Comparison of ENCODE assay signal across 13 cellular contexts in genomic region chr13:98539655-98540054, GRCh38. TPM values are rescaled to one million over a fixed set of nuclear protein-coding genes. Genes with fewer than 3 reads are reported as not detected.
DNase-seq lines count a peak whose midpoint lies in the region; ATAC-seq and TF ChIP-seq lines count a peak whose summit lies in the region.
"Had no signal": no experiment of that assay in that cellular context is flagged by ENCODE, and none has a peak within 500 bp of the region (broad histone marks: within the 10 kb centered on the region; RNA-seq: fewer than 3 reads in every experiment).

No MANE protein-coding gene starts in this region.

- TF ChIP-seq CTCF in nephron (IDR thresholded peaks at IDR 0.05; ENCODE audit: unreplicated experiment in 3 of 3) (no peak), prostate gland (IDR thresholded peaks at IDR 0.05) (no peak), OCI-LY7 (conservative IDR thresholded peaks at IDR 0.05; ENCODE audit: low read length) (no peak)

- BruUV-seq in OCI-LY7 (replicated peaks; lab: Mats Ljungman, UMichigan): no TSS peak

- intact Hi-C loops in prostate gland (cut with DNase I) (loop anchor here (5.0 kb wide), 1 partner anchor 38 kb away; the partner anchor contains the start of gene STK24), OCI-LY7 (cut with micrococcal nuclease; ENCODE audit: unreplicated experiment) (no loop called here)

- CTCF ChIA-PET in OCI-LY7 (lab: Charles Lee; ENCODE audit: unreplicated experiment): no interaction called here

- H3K4me2 ChIP-seq in OCI-LY7 (ENCODE audit: low read length): no peak overlapping the region

- H3K27me3 Mint-ChIP-seq in activated T-helper 17 cell treated with anti-CD3 and anti-CD28 coated beads, Interleukin-2, amount 50 U/mL, for 72 hours: no peaks in the 10 kb centered on the region
- no peaks in the 10 kb centered on the region for H3K27me3 Mint-ChIP-seq in nephron (ENCODE audit: low read depth)

- no peaks in the 10 kb centered on the region for H3K9me2 ChIP-seq in OCI-LY7 (ENCODE audit: insufficient read depth, low read length)

- H3K27me3 ChIP-seq in prostate gland (replicated peaks; ENCODE audit: insufficient read depth): no peaks in the 10 kb centered on the region
- H3K27me3 ChIP-seq: SJCRH30 had no signal

- H2AFZ ChIP-seq in OCI-LY7 (ENCODE audit: low read length): no peak overlapping the region
- H2AFZ ChIP-seq: parathyroid adenoma had no signal

- H3K27ac ChIP-seq in prostate gland: no peak overlapping the region
- no peak overlapping the region for H3K27ac ChIP-seq in OCI-LY7 (ENCODE audit: low read depth, low read length, poor library complexity, severe bottlenecking)
- H3K27ac ChIP-seq: parathyroid adenoma, SJCRH30, thoracic aorta had no signal

- WGBS in prostate gland: 64% methylated on average over 7 of the region's 7 CpGs

- no peaks in the 10 kb centered on the region for H3K9me3 Mint-ChIP-seq in activated T-helper 17 cell treated with anti-CD3 and anti-CD28 coated beads, Interleukin-2, amount 50 U/mL, for 72 hours
- H3K9me3 Mint-ChIP-seq in nephron: no peaks in the 10 kb centered on the region

- no peaks in the 10 kb centered on the region for H3K9me3 ChIP-seq in prostate gland
- no peaks in the 10 kb centered on the region for H3K9me3 ChIP-seq in OCI-LY7 (ENCODE audit: low read length)
- H3K9me3 ChIP-seq: SJCRH30, thoracic aorta had no signal

- H3K4me3 ChIP-seq in prostate gland (no peak overlapping the region), OCI-LY7 (ENCODE audit: low read depth, low read length, poor library complexity, severe bottlenecking) (no peak overlapping the region)
- H3K4me3 ChIP-seq: SJCRH30, thoracic aorta had no signal

- peaks cover 84% of the 10 kb centered on the region for H3K79me2 ChIP-seq in OCI-LY7 (ENCODE audit: insufficient read depth, low read depth, low read length)

- H4K20me1 ChIP-seq in OCI-LY7 (ENCODE audit: insufficient read depth, low read length): peaks cover 22% of the 10 kb centered on the region

- H3K4me1 ChIP-seq in prostate gland (replicated peaks) (peaks cover 25% of the 10 kb centered on the region), OCI-LY7 (ENCODE audit: insufficient read depth, low read length, poor library complexity, severe bottlenecking) (peaks cover 19% of the 10 kb centered on the region)
- H3K4me1 ChIP-seq: SJCRH30 had no signal

- H3K4me3 Mint-ChIP-seq in activated T-helper 17 cell treated with anti-CD3 and anti-CD28 coated beads, Interleukin-2, amount 50 U/mL, for 72 hours: peak overlapping the region; percentile 89
- H3K4me3 Mint-ChIP-seq in nephron: no peak overlapping the region

- no peak for ATAC-seq in activated T-helper 17 cell treated with anti-CD3 and anti-CD28 coated beads, Interleukin-2, amount 50 U/mL, for 72 hours (replicated peaks)
- ATAC-seq in GM19395 (IDR thresholded peaks at IDR 0.05; ENCODE audit: unreplicated experiment): no peak

- peak overlapping the region; percentile 87 for H3K27ac Mint-ChIP-seq in activated T-helper 17 cell treated with anti-CD3 and anti-CD28 coated beads, Interleukin-2, amount 50 U/mL, for 72 hours
- H3K27ac Mint-ChIP-seq in nephron: peak overlapping the region; percentile 42 to 91 (median 59)

- H3K36me3 ChIP-seq in prostate gland (no peaks in the 10 kb centered on the region), OCI-LY7 (ENCODE audit: insufficient read depth, low read length) (peaks cover 8% of the 10 kb centered on the region; the same call in 1 of the 2 replicates)
- H3K36me3 ChIP-seq: SJCRH30, thoracic aorta had no signal

- peaks cover 73% of the 10 kb centered on the region for H3K4me1 Mint-ChIP-seq in activated T-helper 17 cell treated with anti-CD3 and anti-CD28 coated beads, Interleukin-2, amount 50 U/mL, for 72 hours
- H3K4me1 Mint-ChIP-seq in nephron: peaks cover 88% of the 10 kb centered on the region

- DNase-seq in AG20443 (ENCODE audit: low spot score) (peak; percentile 34), EH (ENCODE audit: low read depth) (peak; percentile 71), prostate gland (ENCODE audit: low spot score) (no peak), anterior cingulate cortex (lab: John Stamatoyannopoulos, UW) (no peak), OCI-LY7 (ENCODE audit: low spot score) (no peak)
- DNase-seq: activated gamma-delta T cell treated with Interleukin-2 at 50 U/mL for 16 hours, NCI-H2081 treated with DMSO at 0.1 percent for 48 hours, SJCRH30 had no signal

- H3K36me3 Mint-ChIP-seq in activated T-helper 17 cell treated with anti-CD3 and anti-CD28 coated beads, Interleukin-2, amount 50 U/mL, for 72 hours (ENCODE audit: low read depth): peaks cover 99% of the 10 kb centered on the region
- H3K36me3 Mint-ChIP-seq in nephron (ENCODE audit: low read depth): peaks cover 12% of the 10 kb centered on the region

- POLR2A ChIA-PET in OCI-LY7 (lab: Charles Lee): interaction anchor here (1.1 kb wide), 1 partner anchor 23 kb away, joined by 3 read pairs; no protein-coding TSS in a partner anchor

- TF ChIP-seq POLR2A in prostate gland (IDR thresholded peaks at IDR 0.05): no peak

RNA-seq across cellular contexts. Expression of gene STK24, which starts 37.3 kb away (rescaled TPM):
- total RNA-seq in activated T-helper 17 cell treated with anti-CD3 and anti-CD28 coated beads, Interleukin-2, amount 50 U/mL, for 72 hours: 100 to 1,000 TPM; 212 to 231 TPM
- 100 to 1,000 TPM in 1 of 2 donors, 10 to 100 TPM in 1; 80.5 to 187 TPM for total RNA-seq in prostate gland
- 51.1 and 60.4 TPM in 2 replicates for total RNA-seq in OCI-LY7 (2014; rRNA removed; shearing (Covaris generic))
- total RNA-seq in OCI-LY7 (2022): 88.7 and 92.4 TPM in 2 replicates

Comparison
In these comparisons a context has a peak if more than half of its experiments do, and no peak if none do; other contexts are left out.
1. DNase-seq: peak in AG20443 (single experiment) and EH (single experiment); none in prostate gland (single experiment), anterior cingulate cortex (0 of 58) and OCI-LY7 (single experiment).